ENCODE assay signal across 1 cellular context in genomic region chr1:29837306-29837646, GRCh38.
TF ChIP-seq lines count a peak whose summit lies in the region.

No MANE protein-coding gene starts in this region.

TF ChIP-seq in WTC11, 78 proteins besides CTCF, POLR2A, EP300 and RAD21 (continued from another document):
- TF ChIP-seq AFF4 (CRISPR knock-in tag; IDR thresholded peaks at IDR 0.05; ENCODE audit: borderline replicate concordance) (no peak), GRHL2 (CRISPR knock-in tag; IDR thresholded peaks at IDR 0.05; ENCODE audit: insufficient replicate concordance, severe bottlenecking) (no peak), TCF7 (CRISPR knock-in tag; IDR thresholded peaks at IDR 0.05; ENCODE audit: low read depth) (no peak), IRF2 (CRISPR knock-in tag; IDR thresholded peaks at IDR 0.05; ENCODE audit: borderline replicate concordance, low read depth) (no peak), MLX (CRISPR knock-in tag; IDR thresholded peaks at IDR 0.05) (no peak), EMX1 (CRISPR knock-in tag; IDR thresholded peaks at IDR 0.05) (no peak), ZNF138 (CRISPR knock-in tag; conservative IDR thresholded peaks at IDR 0.05) (no peak), NR2C2 (CRISPR knock-in tag; IDR thresholded peaks at IDR 0.05) (no peak), USF2 (CRISPR knock-in tag; IDR thresholded peaks at IDR 0.05) (no peak), PRRX2 (CRISPR knock-in tag; IDR thresholded peaks at IDR 0.05) (no peak), ATF3 (CRISPR knock-in tag; conservative IDR thresholded peaks at IDR 0.05) (no peak), FOXP1 (CRISPR knock-in tag; IDR thresholded peaks at IDR 0.05; ENCODE audit: borderline replicate concordance) (no peak)
